Comparison of ENCODE assay signal across 9 cellular contexts in genomic region chr12:13255792-13256704, GRCh38. TPM values are rescaled to one million over a fixed set of nuclear protein-coding genes. Genes with fewer than 3 reads are reported as not detected.
A peak's percentile ranks its signal among the peaks of the same experiment; 100 is the strongest.
DNase-seq lines count a peak whose midpoint lies in the region; ATAC-seq and TF ChIP-seq lines count a peak whose summit lies in the region.
"Had no signal": no experiment of that assay in that cellular context is flagged by ENCODE, and none has a peak within 500 bp of the region (broad histone marks: within the 10 kb centered on the region; RNA-seq: fewer than 3 reads in every experiment).

No MANE protein-coding gene starts in this region.

- H3K9me3 Mint-ChIP-seq in activated CD4-positive, alpha-beta T cell treated with anti-CD3 and anti-CD28 coated beads, Interleukin-2, amount 10 ng/mL, durations not matched to agents 7 days and 5 days, result no peaks in the 10 kb centered on the region
- H3K9me3 Mint-ChIP-seq: IgD-negative memory B cell had no signal

- TF ChIP-seq CTCF in coronary artery (IDR thresholded peaks at IDR 0.05), result peak; percentile 83

- POLR2A ChIA-PET in activated CD4-positive, alpha-beta T cell treated with anti-CD3 and anti-CD28 coated beads, Interleukin-2, amount 10 ng/mL, durations not matched to agents 7 days and 5 days (lab: Charles Lee), result no interaction called here

- no peaks in the 10 kb centered on the region for H3K36me3 Mint-ChIP-seq in activated CD4-positive, alpha-beta T cell treated with anti-CD3 and anti-CD28 coated beads, Interleukin-2, amount 10 ng/mL, durations not matched to agents 7 days and 5 days (ENCODE audit: low read depth)
- H3K36me3 Mint-ChIP-seq: IgD-negative memory B cell had no signal

- H3K27me3 Mint-ChIP-seq in activated CD4-positive, alpha-beta T cell treated with anti-CD3 and anti-CD28 coated beads, Interleukin-2, amount 10 ng/mL, durations not matched to agents 7 days and 5 days, result peaks cover 2% of the 10 kb centered on the region

- intact Hi-C loops in left colon (cut with DNase I, micrococcal nuclease), result no loop called here

- peak; percentile 97 for ATAC-seq in GM19035 (IDR thresholded peaks at IDR 0.05; ENCODE audit: unreplicated experiment)
- peak; percentile 98 for ATAC-seq in HG03432 (IDR thresholded peaks at IDR 0.05; ENCODE audit: unreplicated experiment)
- ATAC-seq in left colon, result peak; percentile 91

- H3K27ac Mint-ChIP-seq in activated CD4-positive, alpha-beta T cell treated with anti-CD3 and anti-CD28 coated beads, Interleukin-2, amount 10 ng/mL, durations not matched to agents 7 days and 5 days, result no peak overlapping the region
- H3K27ac Mint-ChIP-seq: IgD-negative memory B cell had no signal

- no peak overlapping the region for H3K4me3 Mint-ChIP-seq in activated CD4-positive, alpha-beta T cell treated with anti-CD3 and anti-CD28 coated beads, Interleukin-2, amount 10 ng/mL, durations not matched to agents 7 days and 5 days

- H3K4me3 ChIP-seq in coronary artery, result peak overlapping the region; percentile 62

- no peak overlapping the region for H3K27ac ChIP-seq in coronary artery

- CTCF ChIA-PET in activated CD4-positive, alpha-beta T cell treated with anti-CD3 and anti-CD28 coated beads, Interleukin-2, amount 10 ng/mL, durations not matched to agents 7 days and 5 days (lab: Charles Lee), result interaction anchor here (0.7 to 2.1 kb wide), 12 partner anchors 10 to 325 kb away, joined by 3 to 10 read pairs (median 3); no protein-coding TSS in a partner anchor

- DNase-seq in AML-193 (lab: John Stamatoyannopoulos, UW) (peak; percentile 77 to 78), NCI-H524 treated with DMSO at 0.1 percent for 48 hours (lab: John Stamatoyannopoulos, UW) (peak; percentile 52), coronary artery (ENCODE audit: low spot score) (peak; percentile 94), left colon (peak; percentile 91 to 92)
- DNase-seq in activated CD4-positive, alpha-beta T cell treated with anti-CD3 and anti-CD28 coated beads, Interleukin-2, amount 10 ng/mL, durations not matched to agents 7 days and 5 days, result peak; percentile 79
- DNase-seq in stimulated activated CD4-positive, alpha-beta T cell treated with anti-CD3 and anti-CD28 coated beads, Interleukin-1b, Interleukin-23, amount 100 ng/mL, for 48 hours, result peak; percentile 88

- peaks cover 4% of the 10 kb centered on the region for H3K4me1 Mint-ChIP-seq in activated CD4-positive, alpha-beta T cell treated with anti-CD3 and anti-CD28 coated beads, Interleukin-2, amount 10 ng/mL, durations not matched to agents 7 days and 5 days

RNA-seq across cellular contexts. Expression of gene EMP1, which starts 59.5 kb away (rescaled TPM):
- 10 to 100 TPM; 35.0 to 36.1 TPM for total RNA-seq in activated CD4-positive, alpha-beta T cell treated with anti-CD3 and anti-CD28 coated beads, Interleukin-2, amount 10 ng/mL, durations not matched to agents 7 days and 5 days
- 1,000 to 10,000 TPM in 1 of 2 donors, 100 to 1,000 TPM in 1; 459 to 1,135 TPM for total RNA-seq in left colon

Comparison
In these comparisons a context has a peak if more than half of its experiments do, and no peak if none do; other contexts are left out.
1. RNA of gene EMP1, which starts 59.5 kb away (total RNA-seq): 459 to 1,135 TPM in left colon; 35.0 to 36.1 TPM in activated CD4-positive, alpha-beta T cell treated with anti-CD3 and anti-CD28 coated beads, Interleukin-2, amount 10 ng/mL, durations not matched to agents 7 days and 5 days; every median in the first group is over 10 times any median in the second.
2. Peak in every context shown above with its lines, with median percentiles within 50 percentile points of each other: DNase-seq and ATAC-seq.